In the genomic region with DNA sequence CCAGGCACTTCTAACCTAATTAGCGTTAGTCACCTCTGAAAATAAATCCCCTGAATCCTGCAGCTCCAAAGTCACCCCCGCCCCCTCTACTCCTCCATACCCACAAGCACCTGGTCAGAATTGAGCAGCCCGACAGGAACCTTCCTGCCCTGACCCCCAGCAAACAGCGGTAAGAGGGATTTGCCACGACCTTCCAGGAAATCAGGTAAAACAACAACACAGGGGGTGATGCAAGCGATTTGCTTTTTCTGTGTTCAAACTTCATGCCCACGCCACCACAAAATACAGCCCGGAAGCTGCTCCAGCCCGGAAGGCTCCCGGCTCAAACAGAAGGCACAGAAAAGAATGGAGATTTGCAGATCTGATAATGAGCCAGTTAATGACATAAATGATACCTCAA, we compare ENCODE assay signal across 1 cellular context.
TF ChIP-seq lines count a peak whose summit lies in the region.

No MANE protein-coding gene starts in this region.

TF ChIP-seq in H1, 55 proteins besides CTCF, POLR2A, EP300 and RAD21:
- TF ChIP-seq BACH1 (IDR thresholded peaks at IDR 0.05; ENCODE audit: low read length) (no peak), SP2 (IDR thresholded peaks at IDR 0.05; ENCODE audit: low read length) (no peak), RFX5 (IDR thresholded peaks at IDR 0.05; ENCODE audit: borderline replicate concordance, low read depth, low read length) (no peak), NANOG (IDR thresholded peaks at IDR 0.05; ENCODE audit: insufficient read depth, low read depth, low read length, poor library complexity, severe bottlenecking) (no peak), RXRA (IDR thresholded peaks at IDR 0.05; ENCODE audit: insufficient read depth, low read depth, low read length) (no peak), SIRT6 (IDR thresholded peaks at IDR 0.05; ENCODE audit: low read length) (no peak), RNF2 (IDR thresholded peaks at IDR 0.05; ENCODE audit: borderline replicate concordance, low read depth, low read length, missing control alignments, poor library complexity, severe bottlenecking) (no peak), FOSL1 (IDR thresholded peaks at IDR 0.05; ENCODE audit: insufficient read depth, low read depth, low read length) (no peak), SIN3A (conservative IDR thresholded peaks at IDR 0.05 in 1 of 2, IDR thresholded peaks at IDR 0.05 in 1 of 2; ENCODE audit: low read depth in 1 of 2, low read length in 2 of 2) (no peak), SIX5 (IDR thresholded peaks at IDR 0.05; ENCODE audit: low read depth, low read length) (no peak)
- TF ChIP-seq, protein P1, sequence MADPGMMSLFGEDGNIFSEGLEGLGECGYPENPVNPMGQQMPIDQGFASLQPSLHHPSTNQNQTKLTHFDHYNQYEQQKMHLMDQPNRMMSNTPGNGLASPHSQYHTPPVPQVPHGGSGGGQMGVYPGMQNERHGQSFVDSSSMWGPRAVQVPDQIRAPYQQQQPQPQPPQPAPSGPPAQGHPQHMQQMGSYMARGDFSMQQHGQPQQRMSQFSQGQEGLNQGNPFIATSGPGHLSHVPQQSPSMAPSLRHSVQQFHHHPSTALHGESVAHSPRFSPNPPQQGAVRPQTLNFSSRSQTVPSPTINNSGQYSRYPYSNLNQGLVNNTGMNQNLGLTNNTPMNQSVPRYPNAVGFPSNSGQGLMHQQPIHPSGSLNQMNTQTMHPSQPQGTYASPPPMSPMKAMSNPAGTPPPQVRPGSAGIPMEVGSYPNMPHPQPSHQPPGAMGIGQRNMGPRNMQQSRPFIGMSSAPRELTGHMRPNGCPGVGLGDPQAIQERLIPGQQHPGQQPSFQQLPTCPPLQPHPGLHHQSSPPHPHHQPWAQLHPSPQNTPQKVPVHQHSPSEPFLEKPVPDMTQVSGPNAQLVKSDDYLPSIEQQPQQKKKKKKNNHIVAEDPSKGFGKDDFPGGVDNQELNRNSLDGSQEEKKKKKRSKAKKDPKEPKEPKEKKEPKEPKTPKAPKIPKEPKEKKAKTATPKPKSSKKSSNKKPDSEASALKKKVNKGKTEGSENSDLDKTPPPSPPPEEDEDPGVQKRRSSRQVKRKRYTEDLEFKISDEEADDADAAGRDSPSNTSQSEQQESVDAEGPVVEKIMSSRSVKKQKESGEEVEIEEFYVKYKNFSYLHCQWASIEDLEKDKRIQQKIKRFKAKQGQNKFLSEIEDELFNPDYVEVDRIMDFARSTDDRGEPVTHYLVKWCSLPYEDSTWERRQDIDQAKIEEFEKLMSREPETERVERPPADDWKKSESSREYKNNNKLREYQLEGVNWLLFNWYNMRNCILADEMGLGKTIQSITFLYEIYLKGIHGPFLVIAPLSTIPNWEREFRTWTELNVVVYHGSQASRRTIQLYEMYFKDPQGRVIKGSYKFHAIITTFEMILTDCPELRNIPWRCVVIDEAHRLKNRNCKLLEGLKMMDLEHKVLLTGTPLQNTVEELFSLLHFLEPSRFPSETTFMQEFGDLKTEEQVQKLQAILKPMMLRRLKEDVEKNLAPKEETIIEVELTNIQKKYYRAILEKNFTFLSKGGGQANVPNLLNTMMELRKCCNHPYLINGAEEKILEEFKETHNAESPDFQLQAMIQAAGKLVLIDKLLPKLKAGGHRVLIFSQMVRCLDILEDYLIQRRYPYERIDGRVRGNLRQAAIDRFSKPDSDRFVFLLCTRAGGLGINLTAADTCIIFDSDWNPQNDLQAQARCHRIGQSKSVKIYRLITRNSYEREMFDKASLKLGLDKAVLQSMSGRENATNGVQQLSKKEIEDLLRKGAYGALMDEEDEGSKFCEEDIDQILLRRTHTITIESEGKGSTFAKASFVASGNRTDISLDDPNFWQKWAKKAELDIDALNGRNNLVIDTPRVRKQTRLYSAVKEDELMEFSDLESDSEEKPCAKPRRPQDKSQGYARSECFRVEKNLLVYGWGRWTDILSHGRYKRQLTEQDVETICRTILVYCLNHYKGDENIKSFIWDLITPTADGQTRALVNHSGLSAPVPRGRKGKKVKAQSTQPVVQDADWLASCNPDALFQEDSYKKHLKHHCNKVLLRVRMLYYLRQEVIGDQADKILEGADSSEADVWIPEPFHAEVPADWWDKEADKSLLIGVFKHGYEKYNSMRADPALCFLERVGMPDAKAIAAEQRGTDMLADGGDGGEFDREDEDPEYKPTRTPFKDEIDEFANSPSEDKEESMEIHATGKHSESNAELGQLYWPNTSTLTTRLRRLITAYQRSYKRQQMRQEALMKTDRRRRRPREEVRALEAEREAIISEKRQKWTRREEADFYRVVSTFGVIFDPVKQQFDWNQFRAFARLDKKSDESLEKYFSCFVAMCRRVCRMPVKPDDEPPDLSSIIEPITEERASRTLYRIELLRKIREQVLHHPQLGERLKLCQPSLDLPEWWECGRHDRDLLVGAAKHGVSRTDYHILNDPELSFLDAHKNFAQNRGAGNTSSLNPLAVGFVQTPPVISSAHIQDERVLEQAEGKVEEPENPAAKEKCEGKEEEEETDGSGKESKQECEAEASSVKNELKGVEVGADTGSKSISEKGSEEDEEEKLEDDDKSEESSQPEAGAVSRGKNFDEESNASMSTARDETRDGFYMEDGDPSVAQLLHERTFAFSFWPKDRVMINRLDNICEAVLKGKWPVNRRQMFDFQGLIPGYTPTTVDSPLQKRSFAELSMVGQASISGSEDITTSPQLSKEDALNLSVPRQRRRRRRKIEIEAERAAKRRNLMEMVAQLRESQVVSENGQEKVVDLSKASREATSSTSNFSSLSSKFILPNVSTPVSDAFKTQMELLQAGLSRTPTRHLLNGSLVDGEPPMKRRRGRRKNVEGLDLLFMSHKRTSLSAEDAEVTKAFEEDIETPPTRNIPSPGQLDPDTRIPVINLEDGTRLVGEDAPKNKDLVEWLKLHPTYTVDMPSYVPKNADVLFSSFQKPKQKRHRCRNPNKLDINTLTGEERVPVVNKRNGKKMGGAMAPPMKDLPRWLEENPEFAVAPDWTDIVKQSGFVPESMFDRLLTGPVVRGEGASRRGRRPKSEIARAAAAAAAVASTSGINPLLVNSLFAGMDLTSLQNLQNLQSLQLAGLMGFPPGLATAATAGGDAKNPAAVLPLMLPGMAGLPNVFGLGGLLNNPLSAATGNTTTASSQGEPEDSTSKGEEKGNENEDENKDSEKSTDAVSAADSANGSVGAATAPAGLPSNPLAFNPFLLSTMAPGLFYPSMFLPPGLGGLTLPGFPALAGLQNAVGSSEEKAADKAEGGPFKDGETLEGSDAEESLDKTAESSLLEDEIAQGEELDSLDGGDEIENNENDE (IDR thresholded peaks at IDR 0.05; ENCODE audit: insufficient replicate concordance, low read length): no peak
- TF ChIP-seq, protein P2, sequence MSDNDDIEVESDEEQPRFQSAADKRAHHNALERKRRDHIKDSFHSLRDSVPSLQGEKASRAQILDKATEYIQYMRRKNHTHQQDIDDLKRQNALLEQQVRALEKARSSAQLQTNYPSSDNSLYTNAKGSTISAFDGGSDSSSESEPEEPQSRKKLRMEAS (IDR thresholded peaks at IDR 0.05): no peak
TF ChIP-seq in H1: peak in this region for 0.
